In the genomic region with DNA sequence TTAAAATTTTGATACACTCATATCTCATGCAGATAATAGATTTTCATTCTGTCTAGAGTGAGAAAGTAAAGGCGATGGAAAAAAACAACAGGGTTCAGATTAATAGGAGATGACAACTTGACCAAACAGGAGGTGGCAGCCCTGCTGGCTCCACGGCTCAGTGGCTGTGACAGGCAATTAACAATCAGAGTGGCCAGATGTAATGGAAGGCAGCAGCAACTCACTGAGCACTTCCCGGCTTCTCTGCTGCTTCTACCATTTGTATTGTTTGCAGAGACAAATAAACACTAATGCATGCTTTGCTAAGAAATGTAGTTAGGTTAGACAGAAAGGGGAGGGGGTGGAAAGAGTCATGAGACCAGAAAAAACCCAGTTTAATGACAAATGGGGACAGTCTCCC, we compare ENCODE assay signal across 13 cellular contexts.
DNase-seq lines count a peak whose midpoint lies in the region; ATAC-seq and TF ChIP-seq lines count a peak whose summit lies in the region.
"Had no signal": no experiment of that assay in that cellular context is flagged by ENCODE, and none has a peak within 500 bp of the region (broad histone marks: within the 10 kb centered on the region; RNA-seq: fewer than 3 reads in every experiment).

No MANE protein-coding gene starts in this region.

- H3K9me3 Mint-ChIP-seq in endothelial cell (ENCODE audit: unreplicated experiment): peaks cover 5% of the 10 kb centered on the region
- peaks cover 5% of the 10 kb centered on the region for H3K9me3 Mint-ChIP-seq in type B pancreatic cell
- peaks cover 15% of the 10 kb centered on the region for H3K9me3 Mint-ChIP-seq in activated T-cell treated with anti-CD3 and anti-CD28 coated beads, Interleukin-2, amount 50 U/mL, for 24 hours

- no peak overlapping the region for H3K4me3 Mint-ChIP-seq in endothelial cell (ENCODE audit: unreplicated experiment)
- no peak overlapping the region for H3K4me3 Mint-ChIP-seq in type B pancreatic cell
- H3K4me3 Mint-ChIP-seq in activated T-cell treated with anti-CD3 and anti-CD28 coated beads, Interleukin-2, amount 50 U/mL, for 24 hours: no peak overlapping the region
- H3K4me3 Mint-ChIP-seq: activated T-helper 17 cell treated with anti-CD3 and anti-CD28 coated beads, Interleukin-2, amount 50 U/mL, for 72 hours; central memory CD8-positive, alpha-beta T cell; stimulated activated naive CD8-positive, alpha-beta T cell treated with anti-CD3 and anti-CD28 coated beads, Interleukin-15, Interleukin-2, amounts not matched to agents 100 ng/mL and 50 ng/mL, for 24 hours had no signal

- peaks cover 20% of the 10 kb centered on the region for H3K9me3 ChIP-seq in left ventricle myocardium inferior (replicated peaks)
- H3K9me3 ChIP-seq: HAP-1 had no signal

- H3K36me3 Mint-ChIP-seq in endothelial cell (ENCODE audit: low read depth, unreplicated experiment): no peaks in the 10 kb centered on the region
- no peaks in the 10 kb centered on the region for H3K36me3 Mint-ChIP-seq in type B pancreatic cell
- H3K36me3 Mint-ChIP-seq in activated T-cell treated with anti-CD3 and anti-CD28 coated beads, Interleukin-2, amount 50 U/mL, for 24 hours (ENCODE audit: low read depth): no peaks in the 10 kb centered on the region

- H3K27ac ChIP-seq in left ventricle myocardium inferior (replicated peaks): no peak overlapping the region
- H3K27ac ChIP-seq: PC-9 had no signal

- H3K36me3 ChIP-seq in left ventricle myocardium inferior: no peaks in the 10 kb centered on the region
- H3K36me3 ChIP-seq: HAP-1 had no signal

- H3K27ac Mint-ChIP-seq in endothelial cell (ENCODE audit: unreplicated experiment) (no peak overlapping the region), type B pancreatic cell (peak overlapping the region; percentile 5)
- H3K27ac Mint-ChIP-seq in activated T-cell treated with anti-CD3 and anti-CD28 coated beads, Interleukin-2, amount 50 U/mL, for 24 hours: no peak overlapping the region
- H3K27ac Mint-ChIP-seq: activated T-helper 17 cell treated with anti-CD3 and anti-CD28 coated beads, Interleukin-2, amount 50 U/mL, for 72 hours; stimulated activated naive CD8-positive, alpha-beta T cell treated with anti-CD3 and anti-CD28 coated beads, Interleukin-15, Interleukin-2, amounts not matched to agents 100 ng/mL and 50 ng/mL, for 24 hours had no signal

- DNase-seq in left ventricle myocardium inferior: peak; percentile 20
- no peak for DNase-seq in Right ventricle myocardium inferior (ENCODE audit: missing footprints)
- DNase-seq in NCI-H510A treated with DMSO at 0.1 percent for 48 hours (lab: John Stamatoyannopoulos, UW): peak; percentile 88
- DNase-seq in endothelial cell (ENCODE audit: low spot score): peak; percentile 5
- DNase-seq in type B pancreatic cell (ENCODE audit: extremely low spot score, unreplicated experiment): no peak
- no peak for DNase-seq in T1000 (lab: John Stamatoyannopoulos, UW)
- no peak for DNase-seq in activated T-cell treated with anti-CD3 and anti-CD28 coated beads, Interleukin-2, amount 50 U/mL, for 24 hours
- DNase-seq: PC-9 had no signal

- TF ChIP-seq CTCF in left ventricle myocardium inferior (IDR thresholded peaks at IDR 0.05; ENCODE audit: borderline replicate concordance) (peak; percentile 28), endothelial cell (IDR thresholded peaks at IDR 0.05; ENCODE audit: unreplicated experiment) (no peak), type B pancreatic cell (conservative IDR thresholded peaks at IDR 0.05) (no peak)

- no peak overlapping the region for H3K4me3 ChIP-seq in left ventricle myocardium inferior
- H3K4me3 ChIP-seq: HAP-1, PC-9 had no signal

- H3K27me3 Mint-ChIP-seq in endothelial cell (ENCODE audit: unreplicated experiment): no peaks in the 10 kb centered on the region
- no peaks in the 10 kb centered on the region for H3K27me3 Mint-ChIP-seq in type B pancreatic cell
- H3K27me3 Mint-ChIP-seq in activated T-cell treated with anti-CD3 and anti-CD28 coated beads, Interleukin-2, amount 50 U/mL, for 24 hours: no peaks in the 10 kb centered on the region
- H3K27me3 Mint-ChIP-seq: activated T-helper 17 cell treated with anti-CD3 and anti-CD28 coated beads, Interleukin-2, amount 50 U/mL, for 72 hours; central memory CD8-positive, alpha-beta T cell; stimulated activated naive CD8-positive, alpha-beta T cell treated with anti-CD3 and anti-CD28 coated beads, Interleukin-15, Interleukin-2, amounts not matched to agents 100 ng/mL and 50 ng/mL, for 24 hours had no signal

- intact Hi-C loops in left ventricle myocardium inferior (cut with micrococcal nuclease): no loop called here
- intact Hi-C loops in Right ventricle myocardium inferior (cut with DNase I): no loop called here

- ATAC-seq in Right ventricle myocardium inferior (no peak), HG03135 (IDR thresholded peaks at IDR 0.05; ENCODE audit: unreplicated experiment) (no peak)
- ATAC-seq: activated T-helper 17 cell treated with anti-CD3 and anti-CD28 coated beads, Interleukin-2, amount 50 U/mL, for 72 hours had no signal

- H3K4me1 ChIP-seq in left ventricle myocardium inferior: no peaks in the 10 kb centered on the region
- H3K4me1 ChIP-seq: HAP-1 had no signal

- H3K27me3 ChIP-seq in left ventricle myocardium inferior (ENCODE audit: low read depth): no peaks in the 10 kb centered on the region

- H3K4me1 Mint-ChIP-seq in endothelial cell (ENCODE audit: unreplicated experiment): no peaks in the 10 kb centered on the region
- peaks cover 7% of the 10 kb centered on the region for H3K4me1 Mint-ChIP-seq in type B pancreatic cell (ENCODE audit: unreplicated experiment)
- H3K4me1 Mint-ChIP-seq in activated T-cell treated with anti-CD3 and anti-CD28 coated beads, Interleukin-2, amount 50 U/mL, for 24 hours (ENCODE audit: low read depth): no peaks in the 10 kb centered on the region
- H3K4me1 Mint-ChIP-seq: activated T-helper 17 cell treated with anti-CD3 and anti-CD28 coated beads, Interleukin-2, amount 50 U/mL, for 72 hours; central memory CD8-positive, alpha-beta T cell had no signal

Comparison
In these comparisons a context has a peak if more than half of its experiments do, and no peak if none do; other contexts are left out.
1. DNase-seq: peak in left ventricle myocardium inferior (single experiment), NCI-H510A treated with DMSO at 0.1 percent for 48 hours (single experiment) and endothelial cell (single experiment); none in Right ventricle myocardium inferior (single experiment), type B pancreatic cell (single experiment), T1000 (single experiment) and activated T-cell treated with anti-CD3 and anti-CD28 coated beads, Interleukin-2, amount 50 U/mL, for 24 hours (single experiment).